15 cellular contexts compared by ENCODE assay signal in the genomic region with DNA sequence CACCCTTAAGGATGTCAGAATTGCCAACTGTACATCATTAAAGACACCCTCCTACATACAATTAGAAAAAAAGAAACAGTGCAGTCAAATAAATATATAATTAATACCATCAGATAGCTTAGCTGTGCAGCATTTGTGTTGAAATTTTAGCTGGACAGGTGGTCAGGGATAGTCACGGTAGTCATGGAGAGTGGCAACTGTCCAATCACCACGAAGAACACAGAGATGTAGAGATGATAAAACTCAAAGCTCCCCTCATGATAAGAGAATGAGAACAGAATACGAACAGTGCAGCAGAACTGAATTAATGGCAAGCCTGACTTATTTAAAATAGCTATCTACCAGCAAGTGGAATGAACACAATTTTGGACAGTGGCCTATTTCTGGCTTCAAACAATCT.
"Had no signal": no experiment of that assay in that cellular context is flagged by ENCODE, and none has a peak within 500 bp of the region (broad histone marks: within the 10 kb centered on the region; RNA-seq: fewer than 3 reads in every experiment).

No MANE protein-coding gene starts in this region.

- DNase-seq: activated CD4-positive, alpha-beta T cell treated with anti-CD3 and anti-CD28 coated beads for 36 hours; activated CD4-positive, alpha-beta T cell treated with anti-CD3 and anti-CD28 coated beads, Interleukin-2, amount 50 U/mL, for 48 hours; activated T-cell treated with anti-CD3 and anti-CD28 coated beads for 4 hours; amniotic stem cell; dermis blood vessel endothelial cell; effector memory CD4-positive, alpha-beta T cell; foreskin melanocyte; hypothalamus; naive thymus-derived CD4-positive, alpha-beta T cell; stimulated activated CD4-positive, alpha-beta T cell treated with anti-CD3 and anti-CD28 coated beads, Interleukin-4, amount 100 ng/mL, for 24 hours; stomach had no signal

- ATAC-seq: activated CD4-positive, alpha-beta T cell treated with anti-CD3 and anti-CD28 coated beads for 36 hours; left lobe of liver; naive thymus-derived CD4-positive, alpha-beta T cell; sciatic nerve; stimulated activated effector memory CD8-positive, alpha-beta T cell treated with anti-CD3 and anti-CD28 coated beads, Interleukin-12 subunit alpha, Interleukin-12 subunit beta, amount 100 ng/mL, for 72 hours had no signal

- H3K27me3 ChIP-seq: stomach had no signal

- H3K27ac ChIP-seq: parathyroid adenoma, stomach had no signal

- H3K9me3 ChIP-seq: stomach had no signal

- H3K36me3 ChIP-seq: stomach had no signal

- H3K4me3 ChIP-seq: stomach had no signal
